In genomic region chr15:93089855-93090305, GRCh38 we compare ENCODE assay signal across 10 cellular contexts. TPM values are rescaled to one million over a fixed set of nuclear protein-coding genes. Genes with fewer than 3 reads are reported as not detected.
DNase-seq lines count a peak whose midpoint lies in the region; ATAC-seq and TF ChIP-seq lines count a peak whose summit lies in the region.
"Had no signal": no experiment of that assay in that cellular context is flagged by ENCODE, and none has a peak within 500 bp of the region (broad histone marks: within the 10 kb centered on the region; RNA-seq: fewer than 3 reads in every experiment).

No MANE protein-coding gene starts in this region.

- TF ChIP-seq EP300 in suprapubic skin (IDR thresholded peaks at IDR 0.05): no peak

- peaks cover 10% of the 10 kb centered on the region for H3K4me1 Mint-ChIP-seq in activated CD4-positive, alpha-beta T cell treated with anti-CD3 and anti-CD28 coated beads, Interleukin-2, amount 10 ng/mL, durations not matched to agents 24 days and 14 days

- H3K4me1 ChIP-seq in mucosa of rectum (ENCODE audit: control insufficient read depth in 2 of 2, insufficient read depth in 2 of 2, low read length in 2 of 2) (peaks cover 0 to 3% of the 10 kb centered on the region in 2 donors), suprapubic skin (peaks cover 25% of the 10 kb centered on the region), prostate gland (replicated peaks) (no peaks in the 10 kb centered on the region)

- no peaks in the 10 kb centered on the region for H3K9me3 Mint-ChIP-seq in activated CD4-positive, alpha-beta T cell treated with anti-CD3 and anti-CD28 coated beads, Interleukin-2, amount 10 ng/mL, durations not matched to agents 24 days and 14 days

- H3K9me3 ChIP-seq in mucosa of rectum (ENCODE audit: control insufficient read depth in 2 of 2, low read length in 2 of 2) (no peaks in the 10 kb centered on the region), suprapubic skin (no peaks in the 10 kb centered on the region), prostate gland (no peaks in the 10 kb centered on the region)

- H3K27me3 ChIP-seq in mucosa of rectum (ENCODE audit: control insufficient read depth in 2 of 2, insufficient read depth in 2 of 2, low read length in 2 of 2): peaks cover 28 to 31% of the 10 kb centered on the region in 2 donors
- peaks cover 19% of the 10 kb centered on the region for H3K27me3 ChIP-seq in suprapubic skin
- H3K27me3 ChIP-seq in prostate gland (replicated peaks; ENCODE audit: insufficient read depth): no peaks in the 10 kb centered on the region

- no peak for ATAC-seq in HG02884 (IDR thresholded peaks at IDR 0.05; ENCODE audit: unreplicated experiment)

- TF ChIP-seq CTCF in coronary artery (IDR thresholded peaks at IDR 0.05): no peak
- no peak for TF ChIP-seq CTCF in suprapubic skin (IDR thresholded peaks at IDR 0.05)
- TF ChIP-seq CTCF in prostate gland (IDR thresholded peaks at IDR 0.05): no peak

- H3K4me3 Mint-ChIP-seq in activated CD4-positive, alpha-beta T cell treated with anti-CD3 and anti-CD28 coated beads, Interleukin-2, amount 10 ng/mL, durations not matched to agents 24 days and 14 days: peak overlapping the region; percentile 58

- 25% methylated on average over 20 of the region's 20 CpGs for WGBS in suprapubic skin
- WGBS in prostate gland: 35% methylated on average over 20 of the region's 20 CpGs

- TF ChIP-seq POLR2A in suprapubic skin (IDR thresholded peaks at IDR 0.05) (no peak), prostate gland (IDR thresholded peaks at IDR 0.05) (no peak)

- peaks cover 2% of the 10 kb centered on the region for H3K36me3 Mint-ChIP-seq in activated CD4-positive, alpha-beta T cell treated with anti-CD3 and anti-CD28 coated beads, Interleukin-2, amount 10 ng/mL, durations not matched to agents 24 days and 14 days (ENCODE audit: low read depth)

- intact Hi-C loops in activated CD4-positive, alpha-beta T cell treated with anti-CD3 and anti-CD28 coated beads, Interleukin-2, amount 10 ng/mL, durations not matched to agents 24 days and 14 days (cut with micrococcal nuclease): loop anchor here (5.0 to 10.0 kb wide), 2 partner anchors 245 to 1032 kb away; no protein-coding TSS in a partner anchor
- intact Hi-C loops in prostate gland (cut with DNase I): loop anchor here (5.0 to 10.0 kb wide), 4 partner anchors 53 to 1032 kb away; no protein-coding TSS in a partner anchor

- peak overlapping the region in 1 of 2 donors; percentile 53 for H3K27ac ChIP-seq in coronary artery
- no peak overlapping the region for H3K27ac ChIP-seq in mucosa of rectum (ENCODE audit: low read depth in 2 of 2, low read length in 2 of 2)
- peak overlapping the region; percentile 79 for H3K27ac ChIP-seq in suprapubic skin
- no peak overlapping the region for H3K27ac ChIP-seq in prostate gland

- no peak overlapping the region for H3K27ac Mint-ChIP-seq in activated CD4-positive, alpha-beta T cell treated with anti-CD3 and anti-CD28 coated beads, Interleukin-2, amount 10 ng/mL, durations not matched to agents 24 days and 14 days

- DNase-seq in activated CD4-positive, alpha-beta T cell treated with anti-CD3 and anti-CD28 coated beads, Interleukin-2, amount 10 ng/mL, durations not matched to agents 24 days and 14 days: no peak
- no peak for DNase-seq in activated CD4-positive, alpha-beta T cell treated with anti-CD3 and anti-CD28 coated beads, Interleukin-2, amount 50 U/mL, for 1 hour
- no peak for DNase-seq in coronary artery (ENCODE audit: low spot score)
- DNase-seq in suprapubic skin (ENCODE audit: low spot score in 2 of 2): no peak
- no peak for DNase-seq in effector CD4-positive, alpha-beta T cell
- DNase-seq in prostate gland (ENCODE audit: low spot score): no peak
- DNase-seq: occipital lobe had no signal

- H3K27me3 Mint-ChIP-seq in activated CD4-positive, alpha-beta T cell treated with anti-CD3 and anti-CD28 coated beads, Interleukin-2, amount 10 ng/mL, durations not matched to agents 24 days and 14 days: peaks cover 55% of the 10 kb centered on the region

- no peak overlapping the region for H3K9ac ChIP-seq in mucosa of rectum (ENCODE audit: low read depth in 1 of 2, low read length in 2 of 2)

- H3K36me3 ChIP-seq in mucosa of rectum (ENCODE audit: control insufficient read depth in 2 of 2, insufficient read depth in 2 of 2, low read length in 2 of 2): no peaks in the 10 kb centered on the region
- no peaks in the 10 kb centered on the region for H3K36me3 ChIP-seq in suprapubic skin
- H3K36me3 ChIP-seq in prostate gland: no peaks in the 10 kb centered on the region

- H3K4me3 ChIP-seq in coronary artery: peak overlapping the region; percentile 79
- peak overlapping the region; percentile 15 to 43 for H3K4me3 ChIP-seq in mucosa of rectum (ENCODE audit: low read length in 2 of 2)
- peak overlapping the region; percentile 72 for H3K4me3 ChIP-seq in suprapubic skin
- no peak overlapping the region for H3K4me3 ChIP-seq in prostate gland

RNA-seq across cellular contexts. Expression of gene RGMA, which starts 0.9 kb away (rescaled TPM):
- total RNA-seq in activated CD4-positive, alpha-beta T cell treated with anti-CD3 and anti-CD28 coated beads, Interleukin-2, amount 10 ng/mL, durations not matched to agents 24 days and 14 days: 0.07 TPM in 1 of 2 replicates, not detected in the other
- total RNA-seq in suprapubic skin: 10 to 100 TPM; 11.1 to 18.7 (median 15.6) TPM
- total RNA-seq in prostate gland: 10 to 100 TPM; 10.3 to 93.8 TPM
- total RNA-seq: fibroblast of villous mesenchyme had no signal

Comparison
In these comparisons a context has a peak if more than half of its experiments do, and no peak if none do; other contexts are left out.
1. H3K4me3 ChIP-seq: peak in coronary artery (single experiment), mucosa of rectum (2 of 2) and suprapubic skin (single experiment); none in prostate gland (0 of 2).
2. RNA of gene RGMA, which starts 0.9 kb away (total RNA-seq): 10.3 to 93.8 TPM in prostate gland and 11.1 to 18.7 TPM in suprapubic skin; 0.07 TPM in activated CD4-positive, alpha-beta T cell treated with anti-CD3 and anti-CD28 coated beads, Interleukin-2, amount 10 ng/mL, durations not matched to agents 24 days and 14 days; every median in the first group is over 10 times any median in the second.